ENCODE assay signal across 1 cellular context in the genomic region with DNA sequence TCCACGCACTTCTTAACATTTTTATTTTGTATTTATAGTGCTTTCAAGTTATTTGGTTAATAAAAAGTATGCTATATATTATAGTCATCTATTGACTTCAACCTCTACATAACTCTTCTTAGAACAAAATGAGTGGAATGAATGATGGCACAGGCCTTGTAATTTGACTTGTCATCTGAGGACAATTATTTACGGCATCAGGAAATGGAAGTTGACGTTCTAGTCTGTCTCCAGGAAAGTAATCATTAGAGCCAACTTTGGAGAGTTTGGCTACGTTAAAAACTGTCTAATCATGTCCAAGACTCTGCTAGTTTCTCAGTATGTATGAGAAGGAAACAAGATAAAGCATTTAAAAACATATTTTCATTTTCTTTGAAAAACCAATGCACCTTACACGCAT.
TF ChIP-seq lines count a peak whose summit lies in the region.

No MANE protein-coding gene starts in this region.

TF ChIP-seq in K562, 482 proteins besides CTCF, POLR2A, EP300 and RAD21 (continued from another document):
- TF ChIP-seq, protein P1, sequence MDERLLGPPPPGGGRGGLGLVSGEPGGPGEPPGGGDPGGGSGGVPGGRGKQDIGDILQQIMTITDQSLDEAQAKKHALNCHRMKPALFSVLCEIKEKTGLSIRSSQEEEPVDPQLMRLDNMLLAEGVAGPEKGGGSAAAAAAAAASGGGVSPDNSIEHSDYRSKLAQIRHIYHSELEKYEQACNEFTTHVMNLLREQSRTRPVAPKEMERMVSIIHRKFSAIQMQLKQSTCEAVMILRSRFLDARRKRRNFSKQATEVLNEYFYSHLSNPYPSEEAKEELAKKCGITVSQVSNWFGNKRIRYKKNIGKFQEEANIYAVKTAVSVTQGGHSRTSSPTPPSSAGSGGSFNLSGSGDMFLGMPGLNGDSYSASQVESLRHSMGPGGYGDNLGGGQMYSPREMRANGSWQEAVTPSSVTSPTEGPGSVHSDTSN (CRISPR knock-in tag; IDR thresholded peaks at IDR 0.05; ENCODE audit: low read depth): no peak
- TF ChIP-seq, protein P1 (tag; conservative IDR thresholded peaks at IDR 0.05; ENCODE audit: low read depth): peak; percentile 60
- TF ChIP-seq POLR2B (IDR thresholded peaks at IDR 0.05; ENCODE audit: low read depth, partially characterized antibody): no peak
- no peak for TF ChIP-seq XRCC5 (IDR thresholded peaks at IDR 0.05; ENCODE audit: low read depth, low read length)
- TF ChIP-seq ZBTB33 (CRISPR knock-in tag; IDR thresholded peaks at IDR 0.05): no peak
- no peak for TF ChIP-seq CBX3 (IDR thresholded peaks at IDR 0.05; ENCODE audit: borderline replicate concordance in 1 of 2, low read length in 2 of 2)
- no peak for TF ChIP-seq EHMT2 (IDR thresholded peaks at IDR 0.05)
- TF ChIP-seq NFYB (IDR thresholded peaks at IDR 0.05; ENCODE audit: extremely low read depth, insufficient read length): no peak
- no peak for TF ChIP-seq PHB (CRISPR knock-in tag; IDR thresholded peaks at IDR 0.05)
- no peak for TF ChIP-seq MTA3 (IDR thresholded peaks at IDR 0.05; ENCODE audit: borderline replicate concordance)
- peak; percentile 34; the same call in 1 of the 2 replicates for TF ChIP-seq PKNOX1 (IDR thresholded peaks at IDR 0.05)
- peak; percentile 75 for TF ChIP-seq MEIS2 (IDR thresholded peaks at IDR 0.05; ENCODE audit: partially characterized antibody)
- no peak for TF ChIP-seq XRCC3 (IDR thresholded peaks at IDR 0.05)
